ENCODE assay signal across 8 cellular contexts in genomic region chr12:50222275-50222783, GRCh38. TPM values are rescaled to one million over a fixed set of nuclear protein-coding genes. Genes with fewer than 3 reads are reported as not detected.
DNase-seq lines count a peak whose midpoint lies in the region; ATAC-seq and TF ChIP-seq lines count a peak whose summit lies in the region.

No MANE protein-coding gene starts in this region.

- TF ChIP-seq CTCF in RWPE2 (IDR thresholded peaks at IDR 0.05; ENCODE audit: poor library complexity, severe bottlenecking) (peak; percentile 35), cardiac fibroblast (IDR thresholded peaks at IDR 0.05; ENCODE audit: low read depth, low read length) (peak; percentile 57), smooth muscle cell (IDR thresholded peaks at IDR 0.05; ENCODE audit: borderline replicate concordance, insufficient read depth, poor library complexity, severe bottlenecking) (peak; percentile 26)

- peak overlapping the region; percentile 90 for H3K4me2 ChIP-seq in smooth muscle cell

- H3K4me1 ChIP-seq in RWPE2 (ENCODE audit: insufficient read depth, poor library complexity, severe bottlenecking) (peaks cover 46% of the 10 kb centered on the region), smooth muscle cell (ENCODE audit: low read depth) (peaks cover 17% of the 10 kb centered on the region)

- ATAC-seq in RWPE2 (ENCODE audit: low read depth) (peak; percentile 70), GM18867 (IDR thresholded peaks at IDR 0.05; ENCODE audit: unreplicated experiment) (no peak)

- peaks cover 32% of the 10 kb centered on the region for H3F3A ChIP-seq in smooth muscle cell (ENCODE audit: low read depth)

- no peaks in the 10 kb centered on the region for H3K9me3 ChIP-seq in RWPE2 (ENCODE audit: severe bottlenecking)
- no peaks in the 10 kb centered on the region for H3K9me3 ChIP-seq in smooth muscle cell (replicated peaks; ENCODE audit: low read depth)

- peak overlapping the region; percentile 99 for H3K27ac ChIP-seq in RWPE2 (ENCODE audit: poor library complexity, severe bottlenecking)
- H3K27ac ChIP-seq in smooth muscle cell (ENCODE audit: low read depth): peak overlapping the region; percentile 98

- H3K36me3 ChIP-seq in RWPE2 (ENCODE audit: low read depth) (peaks cover 38% of the 10 kb centered on the region), smooth muscle cell (ENCODE audit: low read depth) (no peaks in the 10 kb centered on the region)

- H3K27me3 ChIP-seq in RWPE2 (ENCODE audit: insufficient read depth, poor library complexity, severe bottlenecking): no peaks in the 10 kb centered on the region
- no peaks in the 10 kb centered on the region for H3K27me3 ChIP-seq in smooth muscle cell (ENCODE audit: low read depth)

- DNase-seq in G401 (ENCODE audit: low spot score): peak; percentile 83
- DNase-seq in HuH-7 (ENCODE audit: low spot score): peak; percentile 71
- DNase-seq in RWPE2 (ENCODE audit: low spot score): no peak
- DNase-seq in cardiac fibroblast (ENCODE audit: low read depth in 2 of 2): peak; percentile 94
- DNase-seq in iPS-NIHi7 (ENCODE audit: extremely low spot score): peak; percentile 76
- peak; percentile 20 for DNase-seq in smooth muscle cell (lab: John Stamatoyannopoulos, UW; ENCODE audit: unreplicated experiment)
- no peak for DNase-seq in T-helper 2 cell treated with Interferon-gamma antibody and Interleukin-4, amounts not matched to agents 5 μg/mL and 100 μg/mL, for 36 hours (ENCODE audit: low spot score)

- H3K9me3 Mint-ChIP-seq in T-helper 2 cell treated with Interferon-gamma antibody and Interleukin-4, amounts not matched to agents 5 μg/mL and 100 μg/mL, for 36 hours: no peaks in the 10 kb centered on the region

- peak overlapping the region; percentile 95 for H3K9ac ChIP-seq in smooth muscle cell (ENCODE audit: low read depth)

- no peak overlapping the region for H3K27ac Mint-ChIP-seq in T-helper 2 cell treated with Interferon-gamma antibody and Interleukin-4, amounts not matched to agents 5 μg/mL and 100 μg/mL, for 36 hours

- H3K27me3 Mint-ChIP-seq in T-helper 2 cell treated with Interferon-gamma antibody and Interleukin-4, amounts not matched to agents 5 μg/mL and 100 μg/mL, for 36 hours (ENCODE audit: low read depth): no peaks in the 10 kb centered on the region

- H3K4me3 Mint-ChIP-seq in T-helper 2 cell treated with Interferon-gamma antibody and Interleukin-4, amounts not matched to agents 5 μg/mL and 100 μg/mL, for 36 hours: no peak overlapping the region

- H3K79me2 ChIP-seq in smooth muscle cell (ENCODE audit: low read depth): peaks cover 33% of the 10 kb centered on the region

- WGBS in smooth muscle cell (ENCODE audit: low lambda C conversion rate): 1% methylated on average over 5 of the region's 5 CpGs

- H3K4me1 Mint-ChIP-seq in T-helper 2 cell treated with Interferon-gamma antibody and Interleukin-4, amounts not matched to agents 5 μg/mL and 100 μg/mL, for 36 hours (ENCODE audit: low read depth): peaks cover 30% of the 10 kb centered on the region

- H2AFZ ChIP-seq in smooth muscle cell (ENCODE audit: low read depth): peak overlapping the region; percentile 9

- H3K36me3 Mint-ChIP-seq in T-helper 2 cell treated with Interferon-gamma antibody and Interleukin-4, amounts not matched to agents 5 μg/mL and 100 μg/mL, for 36 hours (ENCODE audit: low read depth): peaks cover 18% of the 10 kb centered on the region

- H4K20me1 ChIP-seq in smooth muscle cell (ENCODE audit: low read depth): peaks cover 18% of the 10 kb centered on the region

- H3K4me3 ChIP-seq in RWPE2 (ENCODE audit: severe bottlenecking) (peak overlapping the region; percentile 44), cardiac fibroblast (replicated peaks in 1 of 2; ENCODE audit: low read depth in 2 of 2, low read length in 2 of 2) (peak overlapping the region; percentile 62 to 65), smooth muscle cell (peak overlapping the region; percentile 63)

- in situ Hi-C loops in G401 (cut with HindIII; ENCODE audit: low sequenced_read_pairs): no loop called here

RNA-seq across cellular contexts. Expression of gene CERS5, which starts 55.2 kb away (rescaled TPM):
- total RNA-seq in G401 (2014; rRNA removed; shearing (Covaris generic)): 51.0 and 56.0 TPM in 2 replicates
- 53.5 and 58.1 TPM in 2 replicates for total RNA-seq in smooth muscle cell
- 95.7 and 102 TPM in 2 replicates for polyA plus RNA-seq in smooth muscle cell

Comparison
In these comparisons a context has a peak if more than half of its experiments do, and no peak if none do; other contexts are left out.
1. DNase-seq: peak in G401 (single experiment), HuH-7 (single experiment), cardiac fibroblast (2 of 2), iPS-NIHi7 (single experiment) and smooth muscle cell (single experiment); none in RWPE2 (single experiment) and T-helper 2 cell treated with Interferon-gamma antibody and Interleukin-4, amounts not matched to agents 5 μg/mL and 100 μg/mL, for 36 hours (single experiment).
2. Peak in every context shown above with its lines, with median percentiles within 50 percentile points of each other: H3K4me3 ChIP-seq and CTCF ChIP-seq.